In genomic region chr2:217813828-217814227, GRCh38 we compare ENCODE assay signal across 26 cellular contexts.
"Had no signal": no experiment of that assay in that cellular context is flagged by ENCODE, and none has a peak within 500 bp of the region (broad histone marks: within the 10 kb centered on the region; RNA-seq: fewer than 3 reads in every experiment).

No MANE protein-coding gene starts in this region.

- H3K4me3 ChIP-seq: K562, SK-N-MC had no signal

- DNase-seq: activated CD4-positive, alpha-beta memory T cell treated with anti-CD3 and anti-CD28 coated beads for 36 hours; activated CD4-positive, alpha-beta T cell treated with anti-CD3 and anti-CD28 coated beads, Interleukin-2, amount 10 ng/mL, durations not matched to agents 7 days and 5 days; activated CD4-positive, CD25-positive, alpha-beta regulatory T cell; activated CD8-positive, alpha-beta memory T cell treated with anti-CD3 and anti-CD28 coated beads for 24 hours; activated effector memory CD4-positive, alpha-beta T cell treated with anti-CD3 and anti-CD28 coated beads, Interleukin-2, amount 50 U/mL, for 16 hours; activated naive CD4-positive, alpha-beta T cell treated with Interleukin-2 at 50 U/mL for 16 hours; activated T-cell treated with anti-CD3 and anti-CD28 coated beads, Interleukin-2, amount 50 U/mL, for 4 hours; amygdala; Karpas-422; MM.1S; NCI-H1105; NCI-H1436; NCI-H1694 treated with DMSO at 0.1 percent for 48 hours; NCI-H2029 treated with DMSO at 0.1 percent for 48 hours; NCI-H345; NCI-H510A; NCI-H526 treated with DMSO at 0.1 percent for 48 hours; NCI-H82; T-cell; T-helper 2 cell; T1000 had no signal

- FAIRE-seq: K562, TTC549 had no signal

- H3K27ac ChIP-seq: SK-N-MC, VCaP had no signal

- ATAC-seq: activated naive CD4-positive, alpha-beta T cell treated with anti-CD3 and anti-CD28 coated beads, Interleukin-2, amount 50 U/mL, for 72 hours; activated T-cell treated with anti-CD3 and anti-CD28 coated beads, Interleukin-2, amount 50 U/mL, for 4 hours; K562; T-cell had no signal
